Comparison of ENCODE assay signal across 18 cellular contexts in the genomic region with DNA sequence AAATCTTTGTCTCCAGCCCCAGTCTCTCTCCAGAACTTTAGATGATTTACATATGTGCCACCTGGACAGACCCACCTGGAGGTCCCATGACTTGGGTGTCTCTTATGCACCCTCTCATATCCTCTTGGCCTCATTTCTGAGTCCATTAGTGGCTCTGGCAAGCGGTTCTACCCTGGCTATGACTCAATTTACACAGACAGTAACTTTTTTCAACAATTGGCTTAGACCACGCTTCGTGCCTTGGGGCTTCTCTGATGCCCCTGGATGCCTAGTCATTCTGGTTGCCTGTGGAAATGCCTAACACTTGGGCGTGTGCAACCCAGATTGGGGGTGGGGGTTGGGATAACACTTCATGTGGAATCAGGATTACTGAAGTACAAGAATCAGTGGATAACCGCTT. TPM values are rescaled to one million over a fixed set of nuclear protein-coding genes. Genes with fewer than 3 reads are reported as not detected.
DNase-seq lines count a peak whose midpoint lies in the region; ATAC-seq, FAIRE-seq and TF ChIP-seq lines count a peak whose summit lies in the region.
"Had no signal": no experiment of that assay in that cellular context is flagged by ENCODE, and none has a peak within 500 bp of the region (broad histone marks: within the 10 kb centered on the region; RNA-seq: fewer than 3 reads in every experiment).

No MANE protein-coding gene starts in this region.

- POLR2A ChIA-PET in endothelial cell of umbilical vein (lab: Charles Lee): interaction anchor here (2.2 kb wide), 1 partner anchor 57 kb away, joined by 9 read pairs; the partner anchor contains the start of gene GADD45A

- BruUV-seq in endothelial cell of umbilical vein (replicated peaks; lab: Mats Ljungman, UMichigan): no TSS peak

- no peaks in the 10 kb centered on the region for H3K9me3 Mint-ChIP-seq in nephron progenitor cell
- H3K9me3 Mint-ChIP-seq: H9 had no signal

- no peaks in the 10 kb centered on the region for H3K4me1 Mint-ChIP-seq in nephron progenitor cell
- H3K4me1 Mint-ChIP-seq: H9 had no signal

- intact Hi-C loops in endothelial cell of umbilical vein (cut with micrococcal nuclease): loop anchor here (2.0 to 5.0 kb wide), 3 partner anchors 15 to 204 kb away; partner anchors contain the start of gene GNG12

- H3K4me3 Mint-ChIP-seq in nephron progenitor cell: no peak overlapping the region
- H3K4me3 Mint-ChIP-seq: CD4-positive, CD25-positive, alpha-beta regulatory T cell; H9 had no signal

- H3K27ac Mint-ChIP-seq in nephron progenitor cell: peak overlapping the region; percentile 14
- H3K27ac Mint-ChIP-seq: H9 had no signal

- CTCF ChIA-PET in endothelial cell of umbilical vein (lab: Charles Lee): interaction anchor here (1.5 kb wide), 1 partner anchor 57 kb away, joined by 7 read pairs; the partner anchor contains the start of gene GADD45A

- H3K9me3 ChIP-seq in endothelial cell of umbilical vein (replicated peaks; ENCODE audit: control insufficient read depth, insufficient read depth, low read length) (no peaks in the 10 kb centered on the region), right atrium auricular region (no peaks in the 10 kb centered on the region)

- no peak overlapping the region for H2AFZ ChIP-seq in ACC112 (ENCODE audit: low read length, unreplicated experiment)
- H2AFZ ChIP-seq in endothelial cell of umbilical vein (ENCODE audit: low read depth, low read length): no peak overlapping the region

- peak; percentile 34 for DNase-seq in RPMI7951 (ENCODE audit: low read depth)
- DNase-seq in endothelial cell of umbilical vein (ENCODE audit: low read depth, low spot score): no peak
- DNase-seq in nephron progenitor cell: no peak
- DNase-seq in right atrium auricular region (ENCODE audit: low spot score): no peak
- no peak for DNase-seq in activated effector memory CD4-positive, alpha-beta T cell treated with Interleukin-2 at 50 U/mL for 16 hours
- DNase-seq: 8988T; ACHN; Calu3; CD4-positive, CD25-positive, alpha-beta regulatory T cell; DMS79 treated with DMSO at 0.1 percent for 48 hours; EL; GOT3; H9 had no signal

- H3K36me3 ChIP-seq in ACC112 (ENCODE audit: insufficient read depth, low read length) (no peaks in the 10 kb centered on the region), endothelial cell of umbilical vein (ENCODE audit: control insufficient read depth in 2 of 2, extremely low read depth in 1 of 2, insufficient read depth in 2 of 2, low read length in 2 of 2) (no peaks in the 10 kb centered on the region), right atrium auricular region (no peaks in the 10 kb centered on the region)
- H3K36me3 ChIP-seq: BLaER1 treated with 17β-estradiol and CSF1 and Interleukin-3, amounts not matched to agents 10 nM and 100 nM had no signal

- TF ChIP-seq POLR2A in endothelial cell of umbilical vein (IDR thresholded peaks at IDR 0.05; ENCODE audit: low read depth, low read length): no peak

- no peak overlapping the region for H3K9ac ChIP-seq in endothelial cell of umbilical vein (replicated peaks; ENCODE audit: extremely low read depth, insufficient read depth, low read length)
- H3K9ac ChIP-seq: BLaER1 treated with 17β-estradiol and CSF1 and Interleukin-3, amounts not matched to agents 10 nM and 100 nM had no signal

- H3K36me3 Mint-ChIP-seq in nephron progenitor cell (ENCODE audit: low read depth): no peaks in the 10 kb centered on the region
- H3K36me3 Mint-ChIP-seq: CD4-positive, CD25-positive, alpha-beta regulatory T cell had no signal

- H3K4me3 ChIP-seq in ACC112 (ENCODE audit: low read depth, low read length): no peak overlapping the region
- H3K4me3 ChIP-seq in endothelial cell of umbilical vein (replicated peaks in 1 of 3; ENCODE audit: insufficient read depth in 1 of 3, low read depth in 1 of 3, low read length in 3 of 3): no peak overlapping the region
- H3K4me3 ChIP-seq in right atrium auricular region: no peak overlapping the region
- H3K4me3 ChIP-seq: BLaER1 treated with 17β-estradiol and CSF1 and Interleukin-3, amounts not matched to agents 10 nM and 100 nM had no signal

- peaks cover 24% of the 10 kb centered on the region for H3K27me3 Mint-ChIP-seq in nephron progenitor cell (ENCODE audit: low read depth, poor library complexity)

- dilution Hi-C loops in endothelial cell of umbilical vein (cut with MboI; ENCODE audit: extremely low pct_ligation_motif_present, low sequenced_read_pairs): no loop called here

- FAIRE-seq in endothelial cell of umbilical vein (lab: Jason Lieb, UNC): no peak
- FAIRE-seq: G401.6, GM12891 had no signal

- H4K20me1 ChIP-seq in endothelial cell of umbilical vein (replicated peaks; ENCODE audit: control insufficient read depth, extremely low read depth, insufficient read depth, low read length): no peaks in the 10 kb centered on the region
- H4K20me1 ChIP-seq: BLaER1 treated with 17β-estradiol and CSF1 and Interleukin-3, amounts not matched to agents 10 nM and 100 nM had no signal

- no peak overlapping the region for H3K4me2 ChIP-seq in endothelial cell of umbilical vein (ENCODE audit: insufficient read depth, low read length)
- H3K4me2 ChIP-seq: BLaER1 treated with 17β-estradiol and CSF1 and Interleukin-3, amounts not matched to agents 10 nM and 100 nM had no signal

- no peak for ATAC-seq in GM18868 (IDR thresholded peaks at IDR 0.05; ENCODE audit: unreplicated experiment)

- TF ChIP-seq CTCF in endothelial cell of umbilical vein (IDR thresholded peaks at IDR 0.05; ENCODE audit: extremely low read depth in 1 of 2, insufficient read depth in 1 of 2, low read depth in 1 of 2, low read length in 2 of 2) (no peak), nephron progenitor cell (IDR thresholded peaks at IDR 0.05) (no peak), right atrium auricular region (IDR thresholded peaks at IDR 0.05) (no peak)

- peak overlapping the region; percentile 89 for H3K27ac ChIP-seq in ACC112 (ENCODE audit: low read depth, low read length)
- H3K27ac ChIP-seq in endothelial cell of umbilical vein (ENCODE audit: insufficient read depth, low read depth, low read length): peak overlapping the region; percentile 98
- no peak overlapping the region for H3K27ac ChIP-seq in right atrium auricular region
- H3K27ac ChIP-seq: BLaER1 treated with 17β-estradiol and CSF1 and Interleukin-3, amounts not matched to agents 10 nM and 100 nM had no signal

- no peaks in the 10 kb centered on the region for H3K9me1 ChIP-seq in endothelial cell of umbilical vein (replicated peaks; ENCODE audit: control insufficient read depth, extremely low read depth, insufficient read depth, low read length)

- H3K27me3 ChIP-seq in ACC112 (ENCODE audit: insufficient read depth, low read length) (no peaks in the 10 kb centered on the region), endothelial cell of umbilical vein (ENCODE audit: control insufficient read depth in 2 of 2, insufficient read depth in 2 of 2, low read length in 2 of 2) (no peaks in the 10 kb centered on the region), right atrium auricular region (no peaks in the 10 kb centered on the region)
- H3K27me3 ChIP-seq: BLaER1 treated with 17β-estradiol and CSF1 and Interleukin-3, amounts not matched to agents 10 nM and 100 nM had no signal

- peaks cover 43% of the 10 kb centered on the region for H3K4me1 ChIP-seq in ACC112 (ENCODE audit: control insufficient read depth, insufficient read depth, low read length, unreplicated experiment)
- peaks cover 56% of the 10 kb centered on the region for H3K4me1 ChIP-seq in endothelial cell of umbilical vein (ENCODE audit: control insufficient read depth, extremely low read depth, insufficient read depth, low read length)
- peaks cover 0 to 10% of the 10 kb centered on the region in 2 donors for H3K4me1 ChIP-seq in right atrium auricular region

- no peaks in the 10 kb centered on the region for H3K79me2 ChIP-seq in ACC112 (ENCODE audit: control insufficient read depth, insufficient read depth, low read length, unreplicated experiment)
- H3K79me2 ChIP-seq in endothelial cell of umbilical vein (ENCODE audit: control insufficient read depth, insufficient read depth, low read length): no peaks in the 10 kb centered on the region

TF ChIP-seq in endothelial cell of umbilical vein, 7 proteins besides CTCF, POLR2A, EP300 and RAD21:
- TF ChIP-seq POLR2AphosphoS5 (IDR thresholded peaks at IDR 0.05; ENCODE audit: insufficient read depth, low read depth, low read length) (no peak), JUN (IDR thresholded peaks at IDR 0.05; ENCODE audit: borderline replicate concordance, insufficient read depth, insufficient read length, low read depth) (no peak), FOS (IDR thresholded peaks at IDR 0.05; ENCODE audit: borderline replicate concordance, insufficient read depth, low read length) (no peak), GATA2 (IDR thresholded peaks at IDR 0.05; ENCODE audit: insufficient read depth, insufficient read length, low read depth, low read length) (no peak), MYC (IDR thresholded peaks at IDR 0.05; ENCODE audit: low read depth, low read length) (no peak), EZH2 (IDR thresholded peaks at IDR 0.05; ENCODE audit: borderline replicate concordance, low read depth, low read length, severe bottlenecking) (no peak)
- TF ChIP-seq, protein P1, sequence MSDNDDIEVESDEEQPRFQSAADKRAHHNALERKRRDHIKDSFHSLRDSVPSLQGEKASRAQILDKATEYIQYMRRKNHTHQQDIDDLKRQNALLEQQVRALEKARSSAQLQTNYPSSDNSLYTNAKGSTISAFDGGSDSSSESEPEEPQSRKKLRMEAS (IDR thresholded peaks at IDR 0.05; ENCODE audit: insufficient read depth, insufficient read length): no peak

RNA-seq across cellular contexts. Expression of gene GADD45A, which starts 57.1 kb away (rescaled TPM):
- 45.8 and 46.0 TPM in 2 replicates for total RNA-seq in RPMI7951 (2014; rRNA removed; shearing (Covaris generic))
- total RNA-seq in endothelial cell of umbilical vein: 77.4 and 91.6 TPM in 2 replicates
- 54.9 and 87.6 TPM in 2 replicates for polyA plus RNA-seq in endothelial cell of umbilical vein
- 78.4 and 85.9 TPM in 2 replicates for polyA plus RNA-seq in endothelial cell of umbilical vein (2011; cell fraction: cytosol; rRNA removed)
- 237 and 327 TPM in 2 replicates for polyA plus RNA-seq in endothelial cell of umbilical vein (2011; cell fraction: nucleus; rRNA removed)
- 104 and 119 TPM in 2 replicates for polyA plus RNA-seq in endothelial cell of umbilical vein (2012)
- 16.1 and 31.1 TPM in 2 replicates for polyA minus RNA-seq in endothelial cell of umbilical vein
- polyA minus RNA-seq in endothelial cell of umbilical vein (2011; cell fraction: cytosol; rRNA and poly(A)+ RNA removed): 8.3 TPM
- polyA minus RNA-seq in endothelial cell of umbilical vein (2011; cell fraction: nucleus; rRNA and poly(A)+ RNA removed): 71.4 and 153 TPM in 2 replicates
- total RNA-seq in right atrium auricular region: 10 to 100 TPM; 25.3 to 26.6 TPM

Comparison
In these comparisons a context has a peak if more than half of its experiments do, and no peak if none do; other contexts are left out.
1. H3K27ac ChIP-seq: peak in ACC112 (single experiment) and endothelial cell of umbilical vein (single experiment); none in right atrium auricular region (0 of 2).